ENCODE assay signal across 25 cellular contexts in genomic region chr1:151235235-151235634, GRCh38. TPM values are rescaled to one million over a fixed set of nuclear protein-coding genes. Genes with fewer than 3 reads are reported as not detected.
DNase-seq lines count a peak whose midpoint lies in the region; ATAC-seq and TF ChIP-seq lines count a peak whose summit lies in the region.
"Had no signal": no experiment of that assay in that cellular context is flagged by ENCODE, and none has a peak within 500 bp of the region (broad histone marks: within the 10 kb centered on the region; RNA-seq: fewer than 3 reads in every experiment).

No MANE protein-coding gene starts in this region.

- no peaks in the 10 kb centered on the region for H3K4me1 Mint-ChIP-seq in activated naive CD8-positive, alpha-beta T cell treated with anti-CD3 and anti-CD28 coated beads, Interleukin-2, amount 10 ng/mL, durations not matched to agents 7 days and 5 days
- peaks cover 5% of the 10 kb centered on the region for H3K4me1 Mint-ChIP-seq in activated naive CD8-positive, alpha-beta T cell treated with anti-CD3 and anti-CD28 coated beads for 36 hours
- peaks cover 23% of the 10 kb centered on the region for H3K4me1 Mint-ChIP-seq in chondrocyte (ENCODE audit: low read depth)
- H3K4me1 Mint-ChIP-seq in Calu3 (ENCODE audit: low read depth, unreplicated experiment), result no peaks in the 10 kb centered on the region

- H3K9me3 Mint-ChIP-seq in activated naive CD8-positive, alpha-beta T cell treated with anti-CD3 and anti-CD28 coated beads, Interleukin-2, amount 10 ng/mL, durations not matched to agents 7 days and 5 days, result no peaks in the 10 kb centered on the region
- H3K9me3 Mint-ChIP-seq in activated naive CD8-positive, alpha-beta T cell treated with anti-CD3 and anti-CD28 coated beads for 36 hours, result no peaks in the 10 kb centered on the region
- H3K9me3 Mint-ChIP-seq in chondrocyte (ENCODE audit: low read depth) (no peaks in the 10 kb centered on the region), Calu3 (ENCODE audit: low read depth, unreplicated experiment) (no peaks in the 10 kb centered on the region)
- H3K9me3 Mint-ChIP-seq: CD8-positive, alpha-beta T cell had no signal

- ATAC-seq in activated naive CD8-positive, alpha-beta T cell treated with anti-CD3 and anti-CD28 coated beads, Interleukin-2, amount 10 ng/mL, durations not matched to agents 7 days and 5 days (ENCODE audit: low read depth), result no peak
- ATAC-seq: CD8-positive, alpha-beta T cell; PC-3 had no signal

- POLR2A ChIA-PET in activated naive CD8-positive, alpha-beta T cell treated with anti-CD3 and anti-CD28 coated beads, Interleukin-2, amount 10 ng/mL, durations not matched to agents 7 days and 5 days (lab: Charles Lee), result interaction anchor here (1.0 kb wide), 1 partner anchor 46 kb away, joined by 3 read pairs; the partner anchor contains the start of gene VPS72

- peaks cover 38% of the 10 kb centered on the region for H3K36me3 Mint-ChIP-seq in activated naive CD8-positive, alpha-beta T cell treated with anti-CD3 and anti-CD28 coated beads, Interleukin-2, amount 10 ng/mL, durations not matched to agents 7 days and 5 days
- peaks cover 24% of the 10 kb centered on the region for H3K36me3 Mint-ChIP-seq in activated naive CD8-positive, alpha-beta T cell treated with anti-CD3 and anti-CD28 coated beads for 36 hours
- H3K36me3 Mint-ChIP-seq in chondrocyte (ENCODE audit: low read depth), result peaks cover 43% of the 10 kb centered on the region
- peaks cover 85% of the 10 kb centered on the region for H3K36me3 Mint-ChIP-seq in Calu3 (ENCODE audit: insufficient read depth, unreplicated experiment)

- no peak for DNase-seq in activated naive CD8-positive, alpha-beta T cell treated with anti-CD3 and anti-CD28 coated beads, Interleukin-2, amount 10 ng/mL, durations not matched to agents 7 days and 5 days
- DNase-seq in activated naive CD8-positive, alpha-beta T cell treated with anti-CD3 and anti-CD28 coated beads for 36 hours, result no peak
- no peak for DNase-seq in chondrocyte (ENCODE audit: low spot score)
- DNase-seq in renal cortical epithelial cell (ENCODE audit: low read depth), result peak; percentile 23
- DNase-seq in AG08396 (ENCODE audit: low spot score), result no peak
- no peak for DNase-seq in Calu3
- DNase-seq in NCI-H2196 (lab: John Stamatoyannopoulos, UW; ENCODE audit: unreplicated experiment), result no peak
- DNase-seq: CD8-positive, alpha-beta T cell; DMS153; DND-41; HCEC 1CT; IMR-90; KG1; MG63; NCI-H1105 treated with DMSO at 0.1 percent for 48 hours; NCI-H146; NCI-H2029; NCI-H446 treated with DMSO at 0.1 percent for 48 hours; NCI-H526; NCI-H82; NK-92 treated with Interleukin-12 subunit alpha and Interleukin-12 subunit beta, amount 100 ng/mL, for 24 hours; PC-3; Right ventricle myocardium superior had no signal

- no peaks in the 10 kb centered on the region for H3K27me3 Mint-ChIP-seq in activated naive CD8-positive, alpha-beta T cell treated with anti-CD3 and anti-CD28 coated beads, Interleukin-2, amount 10 ng/mL, durations not matched to agents 7 days and 5 days
- no peaks in the 10 kb centered on the region for H3K27me3 Mint-ChIP-seq in activated naive CD8-positive, alpha-beta T cell treated with anti-CD3 and anti-CD28 coated beads for 36 hours
- H3K27me3 Mint-ChIP-seq in chondrocyte (ENCODE audit: low read depth) (no peaks in the 10 kb centered on the region), Calu3 (ENCODE audit: unreplicated experiment) (no peaks in the 10 kb centered on the region)
- H3K27me3 Mint-ChIP-seq: B cell had no signal

- BruUV-seq in Calu3 (replicated peaks; lab: Mats Ljungman, UMichigan), result no TSS peak

- peak overlapping the region; percentile 15 for H3K27ac Mint-ChIP-seq in activated naive CD8-positive, alpha-beta T cell treated with anti-CD3 and anti-CD28 coated beads, Interleukin-2, amount 10 ng/mL, durations not matched to agents 7 days and 5 days
- H3K27ac Mint-ChIP-seq in activated naive CD8-positive, alpha-beta T cell treated with anti-CD3 and anti-CD28 coated beads for 36 hours, result no peak overlapping the region
- peak overlapping the region; percentile 6 for H3K27ac Mint-ChIP-seq in chondrocyte (ENCODE audit: unreplicated experiment)
- no peak overlapping the region for H3K27ac Mint-ChIP-seq in Calu3 (ENCODE audit: unreplicated experiment)
- H3K27ac Mint-ChIP-seq: B cell; CD8-positive, alpha-beta T cell had no signal

- H3K4me3 Mint-ChIP-seq in activated naive CD8-positive, alpha-beta T cell treated with anti-CD3 and anti-CD28 coated beads, Interleukin-2, amount 10 ng/mL, durations not matched to agents 7 days and 5 days, result no peak overlapping the region
- no peak overlapping the region for H3K4me3 Mint-ChIP-seq in activated naive CD8-positive, alpha-beta T cell treated with anti-CD3 and anti-CD28 coated beads for 36 hours
- H3K4me3 Mint-ChIP-seq in chondrocyte (ENCODE audit: unreplicated experiment) (no peak overlapping the region), Calu3 (ENCODE audit: low read depth, unreplicated experiment) (no peak overlapping the region)
- H3K4me3 Mint-ChIP-seq: B cell; CD8-positive, alpha-beta T cell had no signal

- TF ChIP-seq CTCF in chondrocyte (IDR thresholded peaks at IDR 0.05) (no peak), Calu3 (IDR thresholded peaks at IDR 0.05; ENCODE audit: unreplicated experiment) (no peak)

- CTCF ChIA-PET in Calu3 (lab: Charles Lee), result interaction anchor here (1.2 kb wide), 1 partner anchor 17 kb away, joined by 3 read pairs; no protein-coding TSS in a partner anchor

- intact Hi-C loops in Calu3 (cut with micrococcal nuclease; ENCODE audit: unreplicated experiment), result no loop called here

RNA-seq across cellular contexts. Expression of gene PSMD4, which starts 19.3 kb away (rescaled TPM):
- 100 to 1,000 TPM; 170 to 174 TPM for total RNA-seq in activated naive CD8-positive, alpha-beta T cell treated with anti-CD3 and anti-CD28 coated beads, Interleukin-2, amount 10 ng/mL, durations not matched to agents 7 days and 5 days
- total RNA-seq in activated naive CD8-positive, alpha-beta T cell treated with anti-CD3 and anti-CD28 coated beads for 36 hours, result 100 to 1,000 TPM; 217 to 249 TPM
- total RNA-seq in chondrocyte, result 111 to 144 TPM (median 113 TPM) in 3 replicates
- 181 and 257 TPM in 2 replicates for total RNA-seq in renal cortical epithelial cell
- 302 and 325 TPM in 2 replicates for total RNA-seq in Calu3 (2022)

RNA-seq across cellular contexts. Expression of gene PIP5K1A, which starts 36.9 kb away (rescaled TPM):
- 10 to 100 TPM; 51.9 to 59.4 TPM for total RNA-seq in activated naive CD8-positive, alpha-beta T cell treated with anti-CD3 and anti-CD28 coated beads, Interleukin-2, amount 10 ng/mL, durations not matched to agents 7 days and 5 days
- 10 to 100 TPM; 70.0 to 72.3 TPM for total RNA-seq in activated naive CD8-positive, alpha-beta T cell treated with anti-CD3 and anti-CD28 coated beads for 36 hours
- total RNA-seq in chondrocyte, result 72.8 to 89.9 TPM (median 80.0 TPM) in 3 replicates
- 67.4 and 95.5 TPM in 2 replicates for total RNA-seq in renal cortical epithelial cell
- 86.6 and 96.2 TPM in 2 replicates for total RNA-seq in Calu3 (2022)

RNA-seq across cellular contexts. Expression of gene VPS72, which starts 45.2 kb away (rescaled TPM):
- total RNA-seq in activated naive CD8-positive, alpha-beta T cell treated with anti-CD3 and anti-CD28 coated beads, Interleukin-2, amount 10 ng/mL, durations not matched to agents 7 days and 5 days, result 10 to 100 TPM; 67.4 to 86.9 TPM
- total RNA-seq in activated naive CD8-positive, alpha-beta T cell treated with anti-CD3 and anti-CD28 coated beads for 36 hours, result 10 to 100 TPM; 66.4 to 79.1 TPM
- total RNA-seq in chondrocyte (40.4 to 70.5 TPM (median 64.0 TPM) in 3 replicates), renal cortical epithelial cell (75.6 and 82.8 TPM in 2 replicates), Calu3 (2022) (91.4 and 111 TPM in 2 replicates)

RNA-seq across cellular contexts. Expression of gene ZNF687, which starts 46.9 kb away (rescaled TPM):
- total RNA-seq in activated naive CD8-positive, alpha-beta T cell treated with anti-CD3 and anti-CD28 coated beads, Interleukin-2, amount 10 ng/mL, durations not matched to agents 7 days and 5 days, result 10 to 100 TPM; 35.5 to 37.0 TPM
- 10 to 100 TPM; 27.0 to 29.9 TPM for total RNA-seq in activated naive CD8-positive, alpha-beta T cell treated with anti-CD3 and anti-CD28 coated beads for 36 hours
- total RNA-seq in chondrocyte (17.5 to 19.3 TPM (median 18.6 TPM) in 3 replicates), renal cortical epithelial cell (10.1 and 32.3 TPM in 2 replicates), Calu3 (2022) (42.9 and 43.4 TPM in 2 replicates)

RNA-seq across cellular contexts. Expression of gene TMOD4, which starts 59.5 kb away (rescaled TPM):
- 1 to 10 TPM; 1.2 to 4.1 TPM for total RNA-seq in activated naive CD8-positive, alpha-beta T cell treated with anti-CD3 and anti-CD28 coated beads, Interleukin-2, amount 10 ng/mL, durations not matched to agents 7 days and 5 days
- 1 to 10 TPM; 2.3 to 2.5 TPM for total RNA-seq in activated naive CD8-positive, alpha-beta T cell treated with anti-CD3 and anti-CD28 coated beads for 36 hours
- total RNA-seq in chondrocyte, result 0.60 to 1.9 TPM in 2 of 3 replicates, not detected in the other
- total RNA-seq in renal cortical epithelial cell, result not detected in 2 replicates
- total RNA-seq in Calu3 (2022), result 1.6 and 2.1 TPM in 2 replicates
- total RNA-seq: H1, IMR-90, Right ventricle myocardium superior had no signal

Comparison
In these comparisons a context has a peak if more than half of its experiments do, and no peak if none do; other contexts are left out.
1. H3K27ac Mint-ChIP-seq: peak in activated naive CD8-positive, alpha-beta T cell treated with anti-CD3 and anti-CD28 coated beads, Interleukin-2, amount 10 ng/mL, durations not matched to agents 7 days and 5 days (single experiment) and chondrocyte (single experiment); none in activated naive CD8-positive, alpha-beta T cell treated with anti-CD3 and anti-CD28 coated beads for 36 hours (single experiment) and Calu3 (single experiment).